ENCODE assay signal across 9 cellular contexts in genomic region chr15:63041982-63042878, GRCh38. TPM values are rescaled to one million over a fixed set of nuclear protein-coding genes. Genes with fewer than 3 reads are reported as not detected.
DNase-seq lines count a peak whose midpoint lies in the region; ATAC-seq and TF ChIP-seq lines count a peak whose summit lies in the region.
"Had no signal": no experiment of that assay in that cellular context is flagged by ENCODE, and none has a peak within 500 bp of the region (broad histone marks: within the 10 kb centered on the region; RNA-seq: fewer than 3 reads in every experiment).

TPM1 (plus strand) TSS chr15:63042747; CDS start chr15:63042830, 83 bp downstream.

- peaks cover 2% of the 10 kb centered on the region for H3K4me1 ChIP-seq in right cardiac atrium (ENCODE audit: control insufficient read depth, insufficient read depth, low read length)

- intact Hi-C loops in right cardiac atrium (cut with DNase I): loop anchor here (5.0 to 10.0 kb wide), 5 partner anchors 107 to 257 kb away; no protein-coding TSS in a partner anchor

- H3K9me3 Mint-ChIP-seq in progenitor cell of endocrine pancreas (ENCODE audit: low read depth): no peaks in the 10 kb centered on the region

- ATAC-seq in right cardiac atrium: peak; percentile 88 to 89

- H3K27me3 ChIP-seq in right cardiac atrium (ENCODE audit: control insufficient read depth, insufficient read depth): no peaks in the 10 kb centered on the region

- DNase-seq in DMS53 (lab: John Stamatoyannopoulos, UW): peak; percentile 53
- DNase-seq in DMS53 treated with DMSO at 0.1 percent for 48 hours (lab: John Stamatoyannopoulos, UW; ENCODE audit: unreplicated experiment): no peak
- DNase-seq in NCI-H2171 treated with DMSO at 0.1 percent for 48 hours (lab: John Stamatoyannopoulos, UW): peak; percentile 65
- DNase-seq in astrocyte of the hippocampus (ENCODE audit: low read depth, low spot score): peak; percentile 98
- peak; percentile 85 to 96 (median 94) for DNase-seq in right cardiac atrium
- peak; percentile 64 for DNase-seq in progenitor cell of endocrine pancreas (ENCODE audit: low spot score, unreplicated experiment)
- no peak for DNase-seq in NCI-H446 treated with DMSO at 0.1 percent for 48 hours (lab: John Stamatoyannopoulos, UW)
- no peak for DNase-seq in SHP77 (lab: John Stamatoyannopoulos, UW)

- WGBS in right cardiac atrium: 2% methylated on average over 84 of the region's 84 CpGs

- H3K27ac Mint-ChIP-seq in progenitor cell of endocrine pancreas: peak within 1 kb of the TSS; percentile 87

- peak within 1 kb of the TSS; percentile 91 for H3K27ac ChIP-seq in right cardiac atrium (ENCODE audit: low read length)
- H3K27ac ChIP-seq: 22Rv1 had no signal

- no peaks in the 10 kb centered on the region for H3K36me3 Mint-ChIP-seq in progenitor cell of endocrine pancreas (ENCODE audit: insufficient read depth)

- H3K4me3 ChIP-seq in right cardiac atrium (ENCODE audit: low read length): peak within 1 kb of the TSS; percentile 86

- peak within 1 kb of the TSS; percentile 83 for H3K4me3 Mint-ChIP-seq in progenitor cell of endocrine pancreas (ENCODE audit: low read depth)

- no peaks in the 10 kb centered on the region for H3K9me3 ChIP-seq in right cardiac atrium (ENCODE audit: control insufficient read depth, low read length)

- peaks cover 15% of the 10 kb centered on the region for H3K27me3 Mint-ChIP-seq in progenitor cell of endocrine pancreas

- H3K4me1 Mint-ChIP-seq in progenitor cell of endocrine pancreas (ENCODE audit: low read depth): peaks cover 44% of the 10 kb centered on the region

- peak; percentile 25 for TF ChIP-seq CTCF in progenitor cell of endocrine pancreas (IDR thresholded peaks at IDR 0.05; ENCODE audit: unreplicated experiment)

RNA-seq across cellular contexts. Expression of gene TPM1, which starts in this region (rescaled TPM):
- total RNA-seq in right cardiac atrium: 1,000 to 10,000 TPM; 6,360 to 7,970 (median 7,200) TPM
- 10,076 TPM for polyA plus RNA-seq in right cardiac atrium
- total RNA-seq in progenitor cell of endocrine pancreas: 284 and 300 TPM in 2 replicates

Comparison
In these comparisons a context has a peak if more than half of its experiments do, and no peak if none do; other contexts are left out.
1. RNA of gene TPM1 (total RNA-seq): 6,360 to 7,970 TPM in right cardiac atrium; 284 to 300 TPM in progenitor cell of endocrine pancreas; every median in the first group is over 10 times any median in the second.
2. DNase-seq: peak in DMS53 (single experiment), NCI-H2171 treated with DMSO at 0.1 percent for 48 hours (single experiment), astrocyte of the hippocampus (single experiment), right cardiac atrium (3 of 3) and progenitor cell of endocrine pancreas (single experiment); none in DMS53 treated with DMSO at 0.1 percent for 48 hours (single experiment), NCI-H446 treated with DMSO at 0.1 percent for 48 hours (single experiment) and SHP77 (0 of 2).